ENCODE assay signal across 8 cellular contexts in the genomic region with DNA sequence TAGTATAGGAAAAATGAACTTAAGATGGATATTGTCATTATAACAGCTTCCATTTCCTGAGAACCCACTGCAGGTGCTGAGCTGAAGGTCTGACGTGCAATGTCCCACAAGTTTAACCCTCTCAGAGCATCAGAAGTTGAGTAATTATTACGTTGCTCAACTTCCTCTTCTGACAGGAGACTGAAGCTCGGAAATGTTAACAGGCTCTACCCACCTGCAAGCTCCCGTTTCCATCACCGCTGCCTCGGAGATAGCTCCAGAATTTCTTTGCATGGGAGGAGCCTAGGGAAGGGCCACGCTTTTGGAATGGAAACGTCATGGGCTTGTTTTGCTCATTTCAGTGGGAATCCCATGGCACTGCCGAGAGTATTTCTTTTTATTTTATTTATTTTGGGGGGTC. TPM values are rescaled to one million over a fixed set of nuclear protein-coding genes. Genes with fewer than 3 reads are reported as not detected.
DNase-seq lines count a peak whose midpoint lies in the region; ATAC-seq and FAIRE-seq lines count a peak whose summit lies in the region.

No MANE protein-coding gene starts in this region.

- peak overlapping the region; percentile 96 for H3K27ac Mint-ChIP-seq in activated T-cell treated with anti-CD3 and anti-CD28 coated beads, Interleukin-2, amount 50 U/mL, for 72 hours
- peak overlapping the region; percentile 77 to 99 (median 94) for H3K27ac Mint-ChIP-seq in naive thymus-derived CD4-positive, alpha-beta T cell

- H3K27me3 ChIP-seq in naive thymus-derived CD4-positive, alpha-beta T cell (ENCODE audit: control insufficient read depth in 2 of 2, insufficient read depth in 2 of 2, low read length in 2 of 2): peaks cover 0 to 7% of the 10 kb centered on the region in 2 donors

- peak; percentile 93 for DNase-seq in MV-4-11 (lab: John Stamatoyannopoulos, UW)
- peak in 1 of 2 donors; percentile 35 for DNase-seq in activated T-cell treated with anti-CD3 and anti-CD28 coated beads, Interleukin-2, amount 50 U/mL, for 72 hours
- DNase-seq in naive thymus-derived CD4-positive, alpha-beta T cell: peak in 6 of 9 donors; percentile 55 to 78 (median 64)
- DNase-seq in ureter (ENCODE audit: low spot score): no peak

- FAIRE-seq in G401.6 (lab: Jason Lieb, UNC): peak; percentile 75

- H3K27ac ChIP-seq in naive thymus-derived CD4-positive, alpha-beta T cell (ENCODE audit: low read depth, low read length): peak overlapping the region; percentile 57

- peaks cover 49% of the 10 kb centered on the region for H3K4me1 Mint-ChIP-seq in activated T-cell treated with anti-CD3 and anti-CD28 coated beads, Interleukin-2, amount 50 U/mL, for 72 hours (ENCODE audit: low read depth)
- H3K4me1 Mint-ChIP-seq in naive thymus-derived CD4-positive, alpha-beta T cell: peaks cover 26 to 57% (median 52%) of the 10 kb centered on the region in 7 donors

- peaks cover 0 to 6% (median 0%) of the 10 kb centered on the region in 3 experiments for H3K36me3 ChIP-seq in naive thymus-derived CD4-positive, alpha-beta T cell (ENCODE audit: control insufficient read depth in 2 of 3, insufficient read depth in 3 of 3, low read length in 3 of 3)

- H3K4me3 Mint-ChIP-seq in activated T-cell treated with anti-CD3 and anti-CD28 coated beads, Interleukin-2, amount 50 U/mL, for 72 hours: peak overlapping the region; percentile 82 to 90
- H3K4me3 Mint-ChIP-seq in naive thymus-derived CD4-positive, alpha-beta T cell: peak overlapping the region; percentile 85 to 95 (median 88)

- H3K4me1 ChIP-seq in naive thymus-derived CD4-positive, alpha-beta T cell (ENCODE audit: control insufficient read depth in 2 of 2, insufficient read depth in 2 of 2, low read length in 2 of 2): peaks cover 27 to 48% of the 10 kb centered on the region in 2 donors

- H3K36me3 Mint-ChIP-seq in activated T-cell treated with anti-CD3 and anti-CD28 coated beads, Interleukin-2, amount 50 U/mL, for 72 hours (ENCODE audit: insufficient read depth in 2 of 2): peaks cover 0 to 4% of the 10 kb centered on the region in 2 donors
- H3K36me3 Mint-ChIP-seq in naive thymus-derived CD4-positive, alpha-beta T cell: peaks cover 0 to 1% (median 0%) of the 10 kb centered on the region in 5 donors

- CTCF ChIA-PET in naive thymus-derived CD4-positive, alpha-beta T cell (lab: Charles Lee): interaction anchor here (0.6 to 4.8 kb wide), 20 partner anchors 11 to 514 kb away, joined by 3 to 58 read pairs (median 5); a partner anchor contains a TSS

- no peaks in the 10 kb centered on the region for H3K9me3 ChIP-seq in naive thymus-derived CD4-positive, alpha-beta T cell (ENCODE audit: control insufficient read depth in 2 of 3, low read length in 3 of 3)

- intact Hi-C loops in naive thymus-derived CD4-positive, alpha-beta T cell (cut with micrococcal nuclease): loop anchor here (1.0 to 10.0 kb wide), 8 partner anchors 14 to 486 kb away; a partner anchor contains a TSS

- peaks cover 19% of the 10 kb centered on the region for H3K27me3 Mint-ChIP-seq in activated T-cell treated with anti-CD3 and anti-CD28 coated beads, Interleukin-2, amount 50 U/mL, for 72 hours (ENCODE audit: low read depth)
- H3K27me3 Mint-ChIP-seq in naive thymus-derived CD4-positive, alpha-beta T cell: peaks cover 8 to 23% (median 12%) of the 10 kb centered on the region in 5 donors

- no peaks in the 10 kb centered on the region for H3K9me3 Mint-ChIP-seq in activated T-cell treated with anti-CD3 and anti-CD28 coated beads, Interleukin-2, amount 50 U/mL, for 72 hours
- peaks cover 0 to 4% (median 0%) of the 10 kb centered on the region in 11 donors for H3K9me3 Mint-ChIP-seq in naive thymus-derived CD4-positive, alpha-beta T cell

- H3K4me3 ChIP-seq in naive thymus-derived CD4-positive, alpha-beta T cell (ENCODE audit: low read length): peak overlapping the region; percentile 23

- POLR2A ChIA-PET in naive thymus-derived CD4-positive, alpha-beta T cell (lab: Charles Lee): interaction anchor here (0.6 to 5.6 kb wide), 11 partner anchors 9 to 738 kb away, joined by 3 to 35 read pairs (median 6); a partner anchor contains a TSS

- peak; percentile 49 to 50 for ATAC-seq in activated T-cell treated with anti-CD3 and anti-CD28 coated beads, Interleukin-2, amount 50 U/mL, for 72 hours (replicated peaks in 1 of 2)
- peak; percentile 28 for ATAC-seq in naive thymus-derived CD4-positive, alpha-beta T cell
- ATAC-seq in HG03108 (IDR thresholded peaks at IDR 0.05; ENCODE audit: unreplicated experiment) (no peak), GM21423 (IDR thresholded peaks at IDR 0.05; ENCODE audit: unreplicated experiment) (no peak), GM18511 (IDR thresholded peaks at IDR 0.05; ENCODE audit: unreplicated experiment) (no peak)

RNA-seq across cellular contexts. Expression of a gene that starts 1.0 kb away (rescaled TPM):
- total RNA-seq in activated T-cell treated with anti-CD3 and anti-CD28 coated beads, Interleukin-2, amount 50 U/mL, for 72 hours: 10 to 100 TPM; 39.3 to 51.9 TPM
- 10 to 100 TPM; 31.0 to 50.1 (median 34.2) TPM for total RNA-seq in naive thymus-derived CD4-positive, alpha-beta T cell
- polyA plus RNA-seq in naive thymus-derived CD4-positive, alpha-beta T cell: 10 to 100 TPM; 49.0 to 58.9 TPM
- 31.2 TPM for total RNA-seq in ureter

RNA-seq across cellular contexts. Expression of a gene that starts 4.0 kb away (rescaled TPM):
- total RNA-seq in activated T-cell treated with anti-CD3 and anti-CD28 coated beads, Interleukin-2, amount 50 U/mL, for 72 hours: under 1 TPM in 1 of 2 donors, not detected in 1; 0.31 TPM
- not detected for total RNA-seq in naive thymus-derived CD4-positive, alpha-beta T cell
- not detected for polyA plus RNA-seq in naive thymus-derived CD4-positive, alpha-beta T cell
- total RNA-seq in ureter: not detected

RNA-seq across cellular contexts. Expression of a gene that starts 17.0 kb away (rescaled TPM):
- 10 to 100 TPM; 16.9 to 20.2 TPM for total RNA-seq in activated T-cell treated with anti-CD3 and anti-CD28 coated beads, Interleukin-2, amount 50 U/mL, for 72 hours
- 10 to 100 TPM; 25.0 to 33.2 (median 28.1) TPM for total RNA-seq in naive thymus-derived CD4-positive, alpha-beta T cell
- 10 to 100 TPM; 18.5 to 40.9 TPM for polyA plus RNA-seq in naive thymus-derived CD4-positive, alpha-beta T cell
- 18.8 TPM for total RNA-seq in ureter

RNA-seq across cellular contexts. Expression of a gene that starts 40.5 kb away (rescaled TPM):
- 1 to 10 TPM; 3.3 to 6.1 TPM for total RNA-seq in activated T-cell treated with anti-CD3 and anti-CD28 coated beads, Interleukin-2, amount 50 U/mL, for 72 hours
- 1 to 10 TPM in 1 of 5 experiments, not detected in 4; 1.1 TPM for total RNA-seq in naive thymus-derived CD4-positive, alpha-beta T cell
- polyA plus RNA-seq in naive thymus-derived CD4-positive, alpha-beta T cell: not detected
- total RNA-seq in ureter: 6.5 TPM

Comparison
In these comparisons a context has a peak if more than half of its experiments do, and no peak if none do; other contexts are left out.
1. ATAC-seq: peak in activated T-cell treated with anti-CD3 and anti-CD28 coated beads, Interleukin-2, amount 50 U/mL, for 72 hours (2 of 2) and naive thymus-derived CD4-positive, alpha-beta T cell (single experiment); none in HG03108 (single experiment), GM21423 (single experiment) and GM18511 (single experiment).